ENCODE assay signal across 25 cellular contexts in the genomic region with DNA sequence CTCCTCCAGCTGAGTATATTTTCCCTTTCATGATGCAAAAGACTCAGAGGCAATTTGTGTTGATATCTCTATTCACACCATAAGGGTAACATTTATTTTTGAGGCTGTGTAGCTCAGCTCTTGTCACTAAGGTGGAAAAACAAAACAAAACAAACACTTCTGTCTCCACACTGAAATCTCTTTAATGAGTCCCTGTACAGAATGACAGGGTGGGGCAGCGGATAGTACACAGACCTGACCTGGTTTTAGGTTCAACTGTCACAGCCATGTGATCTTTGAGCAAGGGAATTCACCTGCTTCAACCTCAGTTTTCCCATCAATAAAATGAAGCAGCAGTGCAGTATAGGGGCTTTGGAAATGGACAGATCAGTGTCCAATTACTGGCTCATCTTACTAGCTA. TPM values are rescaled to one million over a fixed set of nuclear protein-coding genes. Genes with fewer than 3 reads are reported as not detected.
DNase-seq lines count a peak whose midpoint lies in the region; ATAC-seq and TF ChIP-seq lines count a peak whose summit lies in the region.
"Had no signal": no experiment of that assay in that cellular context is flagged by ENCODE, and none has a peak within 500 bp of the region (broad histone marks: within the 10 kb centered on the region; RNA-seq: fewer than 3 reads in every experiment).

No MANE protein-coding gene starts in this region.

- no peaks in the 10 kb centered on the region for H3K4me1 ChIP-seq in mucosa of descending colon (ENCODE audit: low read depth)
- H3K4me1 ChIP-seq: BLaER1, Caco-2, uterus had no signal

- DNase-seq in Right ventricle myocardium superior (no peak), left cardiac atrium (no peak), T-helper 17 cell (no peak), mucosa of descending colon (peak in 1 of 3 donors; percentile 63), NCI-H526 (lab: John Stamatoyannopoulos, UW) (no peak), progenitor cell of endocrine pancreas (ENCODE audit: low spot score, unreplicated experiment) (no peak)
- DNase-seq in effector CD8-positive, alpha-beta T cell (lab: John Stamatoyannopoulos, UW): no peak
- DNase-seq: activated CD4-positive, alpha-beta T cell treated with anti-CD3 and anti-CD28 coated beads, Interleukin-2, amount 10 ng/mL, durations not matched to agents 7 days and 5 days; activated CD8-positive, alpha-beta memory T cell treated with anti-CD3 and anti-CD28 coated beads, Interleukin-2, amount 10 ng/mL, durations not matched to agents 7 days and 5 days; activated naive CD4-positive, alpha-beta T cell treated with anti-CD3 and anti-CD28 coated beads for 36 hours; activated T-cell treated with anti-CD3 and anti-CD28 coated beads, Interleukin-2, amount 50 U/mL, for 72 hours; brain microvascular endothelial cell; Caco-2; EL; NCI-H446 treated with DMSO at 0.1 percent for 48 hours; posterior cingulate gyrus; stimulated activated CD4-positive, alpha-beta T cell treated with anti-CD3 and anti-CD28 coated beads, Interleukin-2, amount 100 ng/mL, for 24 hours; T-helper 2 cell; uterus had no signal

- no peaks in the 10 kb centered on the region for H3K9me3 ChIP-seq in T-helper 17 cell (ENCODE audit: control insufficient read depth, low read length, poor library complexity, severe bottlenecking)
- H3K9me3 ChIP-seq in mucosa of descending colon: no peaks in the 10 kb centered on the region
- H3K9me3 ChIP-seq: BLaER1, Caco-2, uterus had no signal

- H3K36me3 Mint-ChIP-seq in T-helper 17 cell (ENCODE audit: low read depth) (no peaks in the 10 kb centered on the region), progenitor cell of endocrine pancreas (ENCODE audit: insufficient read depth) (no peaks in the 10 kb centered on the region)
- H3K36me3 Mint-ChIP-seq: activated CD8-positive, alpha-beta memory T cell treated with anti-CD3 and anti-CD28 coated beads, Interleukin-2, amount 10 ng/mL, durations not matched to agents 7 days and 5 days had no signal

- intact Hi-C loops in Right ventricle myocardium superior (cut with DNase I): no loop called here
- intact Hi-C loops in left cardiac atrium (cut with DNase I): no loop called here
- intact Hi-C loops in mucosa of descending colon (cut with DNase I, micrococcal nuclease): no loop called here

- H3K27me3 Mint-ChIP-seq in T-helper 17 cell (no peaks in the 10 kb centered on the region), progenitor cell of endocrine pancreas (no peaks in the 10 kb centered on the region)

- ATAC-seq in Right ventricle myocardium superior (ENCODE audit: poor library complexity) (peak; percentile 67), left cardiac atrium (no peak), T-helper 17 cell (peak; percentile 61), mucosa of descending colon (peak; percentile 97), HG03175 (IDR thresholded peaks at IDR 0.05; ENCODE audit: unreplicated experiment) (no peak)
- ATAC-seq: activated CD8-positive, alpha-beta memory T cell treated with anti-CD3 and anti-CD28 coated beads, Interleukin-2, amount 10 ng/mL, durations not matched to agents 7 days and 5 days; activated T-cell treated with anti-CD3 and anti-CD28 coated beads, Interleukin-2, amount 50 U/mL, for 72 hours; HCT116 had no signal

- TF ChIP-seq CTCF in mucosa of descending colon (IDR thresholded peaks at IDR 0.05): no peak
- no peak for TF ChIP-seq CTCF in progenitor cell of endocrine pancreas (IDR thresholded peaks at IDR 0.05; ENCODE audit: unreplicated experiment)

- H3K4me3 ChIP-seq in mucosa of descending colon: no peak overlapping the region
- H3K4me3 ChIP-seq: BLaER1, SK-N-MC, skin epidermis, uterus had no signal

- H3K9me3 Mint-ChIP-seq in progenitor cell of endocrine pancreas (ENCODE audit: low read depth): no peaks in the 10 kb centered on the region
- H3K9me3 Mint-ChIP-seq: activated CD4-positive, alpha-beta T cell treated with anti-CD3 and anti-CD28 coated beads, Interleukin-2, amount 10 ng/mL, durations not matched to agents 7 days and 5 days; activated naive CD4-positive, alpha-beta T cell treated with anti-CD3 and anti-CD28 coated beads for 36 hours; activated T-cell treated with anti-CD3 and anti-CD28 coated beads, Interleukin-2, amount 50 U/mL, for 72 hours; neural crest cell had no signal

- H3K4me1 Mint-ChIP-seq in T-helper 17 cell (no peaks in the 10 kb centered on the region), progenitor cell of endocrine pancreas (ENCODE audit: low read depth) (peaks cover 16% of the 10 kb centered on the region)
- H3K4me1 Mint-ChIP-seq: activated CD4-positive, alpha-beta T cell treated with anti-CD3 and anti-CD28 coated beads, Interleukin-2, amount 10 ng/mL, durations not matched to agents 7 days and 5 days; activated CD8-positive, alpha-beta memory T cell treated with anti-CD3 and anti-CD28 coated beads, Interleukin-2, amount 10 ng/mL, durations not matched to agents 7 days and 5 days had no signal

- H3K36me3 ChIP-seq in mucosa of descending colon (ENCODE audit: low read depth): no peaks in the 10 kb centered on the region
- H3K36me3 ChIP-seq: BLaER1, brain microvascular endothelial cell, uterus had no signal

- H3K27ac Mint-ChIP-seq in T-helper 17 cell (no peak overlapping the region), progenitor cell of endocrine pancreas (no peak overlapping the region)
- H3K27ac Mint-ChIP-seq: activated CD4-positive, alpha-beta T cell treated with anti-CD3 and anti-CD28 coated beads, Interleukin-2, amount 10 ng/mL, durations not matched to agents 7 days and 5 days; activated CD8-positive, alpha-beta memory T cell treated with anti-CD3 and anti-CD28 coated beads, Interleukin-2, amount 10 ng/mL, durations not matched to agents 7 days and 5 days; activated naive CD4-positive, alpha-beta T cell treated with anti-CD3 and anti-CD28 coated beads for 36 hours; activated T-cell treated with anti-CD3 and anti-CD28 coated beads, Interleukin-2, amount 50 U/mL, for 72 hours had no signal

- no peak overlapping the region for H3K4me3 Mint-ChIP-seq in T-helper 17 cell
- no peak overlapping the region for H3K4me3 Mint-ChIP-seq in progenitor cell of endocrine pancreas (ENCODE audit: low read depth)
- H3K4me3 Mint-ChIP-seq: activated CD4-positive, alpha-beta T cell treated with anti-CD3 and anti-CD28 coated beads, Interleukin-2, amount 10 ng/mL, durations not matched to agents 7 days and 5 days; activated CD8-positive, alpha-beta memory T cell treated with anti-CD3 and anti-CD28 coated beads, Interleukin-2, amount 10 ng/mL, durations not matched to agents 7 days and 5 days; activated naive CD4-positive, alpha-beta T cell treated with anti-CD3 and anti-CD28 coated beads for 36 hours; activated T-cell treated with anti-CD3 and anti-CD28 coated beads, Interleukin-2, amount 50 U/mL, for 72 hours; neural crest cell had no signal

RNA-seq across cellular contexts. Expression of gene TLR4, which starts 29.3 kb away (rescaled TPM):
- total RNA-seq in Right ventricle myocardium superior (15.6 TPM), left cardiac atrium (10 to 100 TPM; 19.8 to 22.6 TPM), T-helper 17 cell (1 to 10 TPM in 1 of 2 donors, under 1 TPM in 1; 0.39 to 1.8 TPM), mucosa of descending colon (10 to 100 TPM in 2 of 3 donors, 1 to 10 TPM in 1; 6.9 to 16.1 (median 14.9) TPM), progenitor cell of endocrine pancreas (not detected in 2 replicates)
- total RNA-seq: activated CD8-positive, alpha-beta memory T cell treated with anti-CD3 and anti-CD28 coated beads, Interleukin-2, amount 10 ng/mL, durations not matched to agents 7 days and 5 days; activated naive CD4-positive, alpha-beta T cell treated with anti-CD3 and anti-CD28 coated beads for 36 hours; Caco-2 had no signal

Comparison
In these comparisons a context has a peak if more than half of its experiments do, and no peak if none do; other contexts are left out.
1. ATAC-seq: peak in Right ventricle myocardium superior (single experiment), T-helper 17 cell (single experiment) and mucosa of descending colon (single experiment); none in left cardiac atrium (0 of 2) and HG03175 (single experiment).